1 cellular context compared by ENCODE assay signal in genomic region chr2:38148501-38148900, GRCh38.
TF ChIP-seq lines count a peak whose summit lies in the region.

No MANE protein-coding gene starts in this region.

TF ChIP-seq in HepG2, 621 proteins besides CTCF, POLR2A, EP300 and RAD21 (continued from another document):
- TF ChIP-seq ZIK1 (CRISPR knock-in tag; IDR thresholded peaks at IDR 0.05; ENCODE audit: borderline replicate concordance, low read depth), result no peak
- TF ChIP-seq ZNF24 (IDR thresholded peaks at IDR 0.05), result no peak
- TF ChIP-seq THAP11 (CRISPR knock-in tag; IDR thresholded peaks at IDR 0.05), result peak; percentile 62
- TF ChIP-seq ESRRA (CRISPR knock-in tag; IDR thresholded peaks at IDR 0.05; ENCODE audit: low read depth), result peak; percentile 83
- TF ChIP-seq ZBTB7A (CRISPR knock-in tag; IDR thresholded peaks at IDR 0.05), result no peak
- peak; percentile 76 for TF ChIP-seq ZNF12 (CRISPR knock-in tag; IDR thresholded peaks at IDR 0.05)
- no peak for TF ChIP-seq ZBTB4 (CRISPR knock-in tag; IDR thresholded peaks at IDR 0.05; ENCODE audit: borderline replicate concordance)
- TF ChIP-seq GATA4 (IDR thresholded peaks at IDR 0.05; ENCODE audit: borderline replicate concordance, low read depth), result no peak
- TF ChIP-seq ZBTB37 (CRISPR knock-in tag; IDR thresholded peaks at IDR 0.05), result no peak
- TF ChIP-seq THYN1 (CRISPR knock-in tag; IDR thresholded peaks at IDR 0.05; ENCODE audit: borderline replicate concordance, low read depth), result no peak
- peak; percentile 68; the same call in 1 of the 2 replicates for TF ChIP-seq FOXK1 (CRISPR knock-in tag; IDR thresholded peaks at IDR 0.05; ENCODE audit: borderline replicate concordance, low read depth)
- TF ChIP-seq ZNF205 (CRISPR knock-in tag; IDR thresholded peaks at IDR 0.05), result no peak
- no peak for TF ChIP-seq STAT6 (CRISPR knock-in tag; IDR thresholded peaks at IDR 0.05; ENCODE audit: borderline replicate concordance)
- TF ChIP-seq MLLT10 (CRISPR knock-in tag; IDR thresholded peaks at IDR 0.05), result no peak
- TF ChIP-seq ZNF143 (CRISPR knock-in tag; IDR thresholded peaks at IDR 0.05), result no peak
- TF ChIP-seq ZNF598 (CRISPR knock-in tag; IDR thresholded peaks at IDR 0.05; ENCODE audit: borderline replicate concordance), result no peak
- TF ChIP-seq ZKSCAN5 (CRISPR knock-in tag; IDR thresholded peaks at IDR 0.05), result no peak
- peak; percentile 89 for TF ChIP-seq NCOR1 (IDR thresholded peaks at IDR 0.05; ENCODE audit: borderline replicate concordance, low read length)
- no peak for TF ChIP-seq ZNF629 (CRISPR knock-in tag; conservative IDR thresholded peaks at IDR 0.05)
- TF ChIP-seq MAFK (conservative IDR thresholded peaks at IDR 0.05 in 1 of 2, IDR thresholded peaks at IDR 0.05 in 1 of 2; ENCODE audit: low read length in 2 of 2), result 0 out of 4 replicates have a peak, but pooled peaks of 1 of the 2 experiments have one; percentile 15
- no peak for TF ChIP-seq TEAD2 (CRISPR knock-in tag; IDR thresholded peaks at IDR 0.05)
- TF ChIP-seq AKNA (CRISPR knock-in tag; IDR thresholded peaks at IDR 0.05; ENCODE audit: borderline replicate concordance), result no peak
- TF ChIP-seq ZNF367 (CRISPR knock-in tag; IDR thresholded peaks at IDR 0.05; ENCODE audit: borderline replicate concordance), result no peak
- TF ChIP-seq FUBP1 (CRISPR knock-in tag; IDR thresholded peaks at IDR 0.05; ENCODE audit: borderline replicate concordance), result no peak
- TF ChIP-seq DRAP1 (CRISPR knock-in tag; IDR thresholded peaks at IDR 0.05), result no peak
- no peak for TF ChIP-seq AGO2 (optimal IDR thresholded peaks at IDR 0.05; ENCODE audit: low read depth, low read length)
- no peak for TF ChIP-seq ZSCAN12 (CRISPR knock-in tag; IDR thresholded peaks at IDR 0.05)
- no peak for TF ChIP-seq ETV5 (CRISPR knock-in tag; IDR thresholded peaks at IDR 0.05; ENCODE audit: borderline replicate concordance)
- no peak for TF ChIP-seq ZNF572 (CRISPR knock-in tag; IDR thresholded peaks at IDR 0.05)
- no peak for TF ChIP-seq ZNF430 (CRISPR knock-in tag; IDR thresholded peaks at IDR 0.05)
- no peak for TF ChIP-seq ZNF607 (CRISPR knock-in tag; IDR thresholded peaks at IDR 0.05; ENCODE audit: borderline replicate concordance)
- no peak for TF ChIP-seq HNF1A (IDR thresholded peaks at IDR 0.05; ENCODE audit: low read depth)
- no peak for TF ChIP-seq HNF1A (CRISPR knock-in tag; IDR thresholded peaks at IDR 0.05; ENCODE audit: borderline replicate concordance)
- TF ChIP-seq ZNF101 (CRISPR knock-in tag; IDR thresholded peaks at IDR 0.05; ENCODE audit: borderline replicate concordance, low read depth), result no peak
TF ChIP-seq in HepG2: peak in this region for 78.
